ENCODE assay signal across 26 cellular contexts in genomic region chr16:23889189-23889588, GRCh38. TPM values are rescaled to one million over a fixed set of nuclear protein-coding genes. Genes with fewer than 3 reads are reported as not detected.
"Had no signal": no experiment of that assay in that cellular context is flagged by ENCODE, and none has a peak within 500 bp of the region (broad histone marks: within the 10 kb centered on the region; RNA-seq: fewer than 3 reads in every experiment).

No MANE protein-coding gene starts in this region.

- H3K27me3 ChIP-seq: esophagus squamous epithelium, gastroesophageal sphincter, pancreas, stomach had no signal

- H3K36me3 ChIP-seq: esophagus squamous epithelium, gastroesophageal sphincter, left ventricle myocardium inferior, lower lobe of right lung, pancreas, stomach, thoracic aorta had no signal

- FAIRE-seq: colon, keratinocyte, pancreas, small intestine had no signal

- H3K27ac Mint-ChIP-seq: dendritic cell treated with granulocyte-macrophage colony-stimulating factor and Interleukin-4, amounts not matched to agents 40 ng/mL and 50 ng/mL, for 4 days; nephron; progenitor cell of endocrine pancreas had no signal

- H3K27me3 Mint-ChIP-seq: dendritic cell treated with granulocyte-macrophage colony-stimulating factor and Interleukin-4, amounts not matched to agents 40 ng/mL and 50 ng/mL, for 4 days; effector memory CD8-positive, alpha-beta T cell had no signal

- ATAC-seq: effector memory CD8-positive, alpha-beta T cell; gastroesophageal sphincter; left cardiac atrium; lower lobe of right lung; pancreas; right cardiac atrium had no signal

- H3K4me1 Mint-ChIP-seq: nephron had no signal

- DNase-seq: effector memory CD8-positive, alpha-beta T cell; esophagus squamous epithelium; foreskin fibroblast; glutamatergic neuron; immature natural killer cell; left cardiac atrium; left ventricle myocardium inferior; lower lobe of right lung; mesenchymal stem cell; midbrain; occipital lobe; pancreas; right cardiac atrium; small intestine; stimulated activated CD4-positive, alpha-beta T cell treated with anti-CD3 and anti-CD28 coated beads, Interleukin-12 subunit alpha, Interleukin-12 subunit beta, amount 100 ng/mL, for 4 hours; stomach; substantia nigra; trophoblast cell had no signal

- H3K9me3 Mint-ChIP-seq: dendritic cell treated with granulocyte-macrophage colony-stimulating factor and Interleukin-4, amounts not matched to agents 40 ng/mL and 50 ng/mL, for 4 days; effector memory CD8-positive, alpha-beta T cell; immature natural killer cell; nephron had no signal

- H3K9me3 ChIP-seq: esophagus squamous epithelium, gastroesophageal sphincter, left ventricle myocardium inferior, lower lobe of right lung, pancreas, stomach, thoracic aorta had no signal

- H3K4me1 ChIP-seq: esophagus squamous epithelium, gastroesophageal sphincter, left ventricle myocardium inferior, lower lobe of right lung, pancreas had no signal

- H3K27ac ChIP-seq: esophagus squamous epithelium, gastroesophageal sphincter, left ventricle myocardium inferior, lower lobe of right lung, pancreas, stomach, thoracic aorta had no signal

- H3K4me3 ChIP-seq: esophagus squamous epithelium, gastroesophageal sphincter, left ventricle myocardium inferior, lower lobe of right lung, pancreas, stomach, thoracic aorta had no signal

- H3K4me3 Mint-ChIP-seq: dendritic cell treated with granulocyte-macrophage colony-stimulating factor and Interleukin-4, amounts not matched to agents 40 ng/mL and 50 ng/mL, for 4 days; effector memory CD8-positive, alpha-beta T cell; immature natural killer cell; nephron had no signal

RNA-seq across cellular contexts. Expression of gene PRKCB, which starts 53.4 kb away (rescaled TPM):
- total RNA-seq: epithelial cell of proximal tubule had no signal
